In the genomic region with DNA sequence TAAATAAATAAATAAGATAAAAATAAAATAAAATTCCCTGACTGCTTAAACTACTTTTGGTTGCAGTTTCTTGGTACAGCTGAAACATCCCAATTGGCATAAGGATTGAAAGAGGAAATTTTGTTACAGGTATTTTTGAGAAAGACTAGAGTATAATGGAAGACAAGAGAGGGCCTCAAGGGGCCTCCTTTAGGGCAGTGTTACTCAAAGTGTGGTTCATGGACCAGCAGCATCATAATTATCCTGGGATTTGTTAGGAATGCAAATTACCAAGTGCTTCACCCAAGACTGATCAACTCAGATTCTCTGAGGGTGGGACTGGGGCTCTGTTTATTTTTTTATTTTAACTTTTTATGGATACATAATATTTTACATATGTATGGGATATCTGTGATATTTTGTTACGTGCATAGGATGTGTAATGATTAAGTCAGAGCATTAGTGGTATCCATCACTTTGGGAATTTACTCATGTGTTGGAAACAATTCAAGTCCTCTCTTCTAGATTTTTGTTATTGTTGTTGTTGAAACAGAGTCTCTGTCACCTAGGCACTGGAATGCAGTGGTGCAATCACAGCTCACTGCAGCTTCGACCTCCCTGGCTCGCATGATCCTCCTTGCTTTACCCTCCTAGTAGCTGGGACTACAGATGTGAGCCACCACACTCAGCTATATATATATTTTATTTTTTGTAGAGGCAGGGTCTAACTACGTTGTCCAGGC, we compare ENCODE assay signal across 16 cellular contexts. TPM values are rescaled to one million over a fixed set of nuclear protein-coding genes. Genes with fewer than 3 reads are reported as not detected.
DNase-seq lines count a peak whose midpoint lies in the region; ATAC-seq, FAIRE-seq and TF ChIP-seq lines count a peak whose summit lies in the region.
"Had no signal": no experiment of that assay in that cellular context is flagged by ENCODE, and none has a peak within 500 bp of the region (broad histone marks: within the 10 kb centered on the region; RNA-seq: fewer than 3 reads in every experiment).

No MANE protein-coding gene starts in this region.

- no peak for TF ChIP-seq RAD21 in HepG2 (CRISPR knock-in tag; IDR thresholded peaks at IDR 0.05)

- ATAC-seq in HepG2 (no peak), right lobe of liver (no peak), GM18520 (IDR thresholded peaks at IDR 0.05; ENCODE audit: unreplicated experiment) (no peak)
- no peak for ATAC-seq in activated T-helper 17 cell treated with anti-CD3 and anti-CD28 coated beads, Interleukin-2, amount 50 U/mL, for 72 hours (replicated peaks)

- CTCF ChIA-PET in HepG2 (lab: Yijun Ruan, JAX; ENCODE audit: low intra/inter-chr PET ratio, low total read pairs): no interaction called here

- FAIRE-seq in HepG2 (lab: Jason Lieb, UNC): peak; percentile 55
- FAIRE-seq: urothelium cell line had no signal

- H3K9me3 ChIP-seq in HepG2 (ENCODE audit: low read length): no peaks in the 10 kb centered on the region
- no peaks in the 10 kb centered on the region for H3K9me3 ChIP-seq in right lobe of liver
- H3K9me3 ChIP-seq in H9 (ENCODE audit: control insufficient read depth, low read depth, low read length): no peaks in the 10 kb centered on the region
- H3K9me3 ChIP-seq: left ventricle myocardium inferior had no signal

- H3K23ac ChIP-seq in H9 (ENCODE audit: insufficient read length, low read depth, low read length): no peak overlapping the region

- H3K23me2 ChIP-seq in H9 (ENCODE audit: insufficient read length, low read depth, low read length, poor library complexity, severe bottlenecking): peaks cover 11% of the 10 kb centered on the region

- no peaks in the 10 kb centered on the region for H3K36me3 Mint-ChIP-seq in activated T-helper 17 cell treated with anti-CD3 and anti-CD28 coated beads, Interleukin-2, amount 50 U/mL, for 72 hours (ENCODE audit: low read depth)
- H3K36me3 Mint-ChIP-seq in type B pancreatic cell: peaks cover 6% of the 10 kb centered on the region
- H3K36me3 Mint-ChIP-seq in H9 (ENCODE audit: insufficient read depth in 1 of 3, low read depth in 3 of 3): peaks cover 3 to 9% (median 3%) of the 10 kb centered on the region in 3 experiments; a peak in 5 of 7 replicates
- H3K36me3 Mint-ChIP-seq in activated T-helper 1 cell treated with anti-CD3 and anti-CD28 coated beads, Interleukin-12 subunit alpha, Interleukin-12 subunit beta, Interleukin-2, Interleukin-4 antibody, amounts not matched to agents 30 ng/mL and 10 ng/mL and 1 ng/mL, durations not matched to agents 14 hours and 24 hours and 36 hours (ENCODE audit: low read depth): peaks cover 5% of the 10 kb centered on the region

- H2AFZ ChIP-seq in HepG2 (ENCODE audit: low read length) (no peak overlapping the region), H9 (ENCODE audit: low read length) (no peak overlapping the region)

- TF ChIP-seq CTCF in HepG2 (CRISPR knock-in tag; IDR thresholded peaks at IDR 0.05) (no peak), right lobe of liver (IDR thresholded peaks at IDR 0.05) (no peak), type B pancreatic cell (conservative IDR thresholded peaks at IDR 0.05) (no peak), H9 (conservative IDR thresholded peaks at IDR 0.05) (no peak)

- in situ Hi-C loops in HepG2 (cut with HindIII; ENCODE audit: extremely low pct_ligation_motif_present, low pct_unique_long_range_greater_than_20kb): no loop called here

- no peak overlapping the region for H2BK120ac ChIP-seq in H9 (ENCODE audit: low read depth, low read length, poor library complexity, severe bottlenecking)

- H3K4me3 Mint-ChIP-seq in activated T-helper 17 cell treated with anti-CD3 and anti-CD28 coated beads, Interleukin-2, amount 50 U/mL, for 72 hours: peak overlapping the region; percentile 72
- H3K4me3 Mint-ChIP-seq in type B pancreatic cell: peak overlapping the region; percentile 81
- no peak overlapping the region for H3K4me3 Mint-ChIP-seq in H9
- H3K4me3 Mint-ChIP-seq in activated T-helper 1 cell treated with anti-CD3 and anti-CD28 coated beads, Interleukin-12 subunit alpha, Interleukin-12 subunit beta, Interleukin-2, Interleukin-4 antibody, amounts not matched to agents 30 ng/mL and 10 ng/mL and 1 ng/mL, durations not matched to agents 14 hours and 24 hours and 36 hours: no peak overlapping the region

- no peaks in the 10 kb centered on the region for H3K79me2 ChIP-seq in HepG2 (ENCODE audit: insufficient read depth, low read length)
- H3K79me2 ChIP-seq in H9 (ENCODE audit: insufficient read depth, low read length): no peaks in the 10 kb centered on the region

- 2% methylated on average over 4 of the region's 4 CpGs for WGBS in HepG2 (ENCODE audit: low lambda C conversion rate)
- 76% methylated on average over 4 of the region's 4 CpGs for WGBS in right lobe of liver (ENCODE audit: insufficient coverage, low coverage, low lambda C conversion rate, missing lambda C conversion rate)
- no CpG with 5 or more reads among the region's 4 CpGs for WGBS in H9 (ENCODE audit: extremely low coverage, insufficient read length, low lambda C conversion rate)

- H3T11ph ChIP-seq in H9 (ENCODE audit: low read length): no peak overlapping the region

- no peak overlapping the region for H2BK15ac ChIP-seq in H9 (ENCODE audit: low read depth, low read length)

- no peaks in the 10 kb centered on the region for H3K27me3 ChIP-seq in HepG2 (ENCODE audit: control insufficient read depth in 1 of 2, insufficient read depth in 2 of 2, low read length in 2 of 2)
- no peaks in the 10 kb centered on the region for H3K27me3 ChIP-seq in right lobe of liver
- no peaks in the 10 kb centered on the region for H3K27me3 ChIP-seq in H9 (ENCODE audit: insufficient read depth, low read length)

- H3K18ac ChIP-seq in H9 (ENCODE audit: insufficient read length, low read depth, low read length): no peak overlapping the region

- H3K14ac ChIP-seq in H9 (ENCODE audit: insufficient read depth, low read length): no peak overlapping the region

- H3K4me1 Mint-ChIP-seq in activated T-helper 17 cell treated with anti-CD3 and anti-CD28 coated beads, Interleukin-2, amount 50 U/mL, for 72 hours: peaks cover 22% of the 10 kb centered on the region
- H3K4me1 Mint-ChIP-seq in type B pancreatic cell (ENCODE audit: unreplicated experiment): peaks cover 10% of the 10 kb centered on the region
- H3K4me1 Mint-ChIP-seq in H9: peaks cover 8 to 11% of the 10 kb centered on the region in 2 experiments; a peak in 3 of 4 replicates
- peaks cover 26% of the 10 kb centered on the region for H3K4me1 Mint-ChIP-seq in activated T-helper 1 cell treated with anti-CD3 and anti-CD28 coated beads, Interleukin-12 subunit alpha, Interleukin-12 subunit beta, Interleukin-2, Interleukin-4 antibody, amounts not matched to agents 30 ng/mL and 10 ng/mL and 1 ng/mL, durations not matched to agents 14 hours and 24 hours and 36 hours (ENCODE audit: low read depth)

- no peak for TF ChIP-seq POLR2A in HepG2 (IDR thresholded peaks at IDR 0.05; ENCODE audit: insufficient read depth in 1 of 2, low read depth in 2 of 2, low read length in 2 of 2)
- TF ChIP-seq POLR2A in right lobe of liver (IDR thresholded peaks at IDR 0.05): no peak

- H3K27ac Mint-ChIP-seq in activated T-helper 17 cell treated with anti-CD3 and anti-CD28 coated beads, Interleukin-2, amount 50 U/mL, for 72 hours: no peak overlapping the region
- peak overlapping the region; percentile 86 for H3K27ac Mint-ChIP-seq in type B pancreatic cell
- no peak overlapping the region for H3K27ac Mint-ChIP-seq in H9
- no peak overlapping the region for H3K27ac Mint-ChIP-seq in activated T-helper 1 cell treated with anti-CD3 and anti-CD28 coated beads, Interleukin-12 subunit alpha, Interleukin-12 subunit beta, Interleukin-2, Interleukin-4 antibody, amounts not matched to agents 30 ng/mL and 10 ng/mL and 1 ng/mL, durations not matched to agents 14 hours and 24 hours and 36 hours

- no peaks in the 10 kb centered on the region for H3K27me3 Mint-ChIP-seq in activated T-helper 17 cell treated with anti-CD3 and anti-CD28 coated beads, Interleukin-2, amount 50 U/mL, for 72 hours
- peaks cover 2% of the 10 kb centered on the region for H3K27me3 Mint-ChIP-seq in type B pancreatic cell
- H3K27me3 Mint-ChIP-seq in H9 (ENCODE audit: low read depth): peaks cover 1% of the 10 kb centered on the region; the same call in 1 of the 2 replicates
- H3K27me3 Mint-ChIP-seq in activated T-helper 1 cell treated with anti-CD3 and anti-CD28 coated beads, Interleukin-12 subunit alpha, Interleukin-12 subunit beta, Interleukin-2, Interleukin-4 antibody, amounts not matched to agents 30 ng/mL and 10 ng/mL and 1 ng/mL, durations not matched to agents 14 hours and 24 hours and 36 hours (ENCODE audit: insufficient read depth): peaks cover 3% of the 10 kb centered on the region

- POLR2A ChIA-PET in HepG2 (lab: Yijun Ruan, JAX): interaction anchor here (1.4 to 3.5 kb wide), 3 partner anchors 28 to 56 kb away, joined by 8 to 30 read pairs (median 10); no protein-coding TSS in a partner anchor

- peak overlapping the region; percentile 31 for H3K9ac ChIP-seq in HepG2 (ENCODE audit: insufficient read depth, low read depth, low read length)
- no peak overlapping the region for H3K9ac ChIP-seq in H9 (ENCODE audit: extremely low read depth, insufficient read length, low read length)

- no peak overlapping the region for H4K5ac ChIP-seq in H9 (ENCODE audit: insufficient read length, low read depth, low read length)

- H4K8ac ChIP-seq in H9 (replicated peaks; ENCODE audit: insufficient read length, low read depth, low read length): no peak overlapping the region

- H3K4me2 ChIP-seq in HepG2 (ENCODE audit: low read depth, low read length) (peak overlapping the region; percentile 92), H9 (ENCODE audit: insufficient read depth, insufficient read length, low read length) (no peak overlapping the region)

- H4K20me1 ChIP-seq in HepG2 (ENCODE audit: insufficient read depth, low read length): no peaks in the 10 kb centered on the region
- H4K20me1 ChIP-seq in H9 (ENCODE audit: control insufficient read depth, insufficient read depth, insufficient read length): no peaks in the 10 kb centered on the region

- no peak overlapping the region for H4K91ac ChIP-seq in H9 (ENCODE audit: insufficient read length, low read depth, low read length)

- no peak overlapping the region for H2AK5ac ChIP-seq in H9 (ENCODE audit: insufficient read length, low read length)

- H2BK20ac ChIP-seq in H9 (ENCODE audit: low read depth, low read length, poor library complexity, severe bottlenecking): no peak overlapping the region

- no peaks in the 10 kb centered on the region for H3K36me3 ChIP-seq in HepG2 (replicated peaks in 1 of 2; ENCODE audit: control insufficient read depth in 1 of 2, insufficient read depth in 2 of 2, low read length in 2 of 2)
- no peaks in the 10 kb centered on the region for H3K36me3 ChIP-seq in right lobe of liver
- H3K36me3 ChIP-seq: left ventricle myocardium inferior had no signal

- DNase-seq in HepG2 (ENCODE audit: low spot score): peak; percentile 55
- no peak for DNase-seq in right lobe of liver
- peak; percentile 52 for DNase-seq in iris pigment epithelial cell (ENCODE audit: low read depth)
- DNase-seq in type B pancreatic cell (ENCODE audit: extremely low spot score, unreplicated experiment): no peak
- no peak for DNase-seq in H9
- DNase-seq in activated T-helper 1 cell treated with anti-CD3 and anti-CD28 coated beads, Interleukin-12 subunit alpha, Interleukin-12 subunit beta, Interleukin-2, Interleukin-4 antibody, amounts not matched to agents 30 ng/mL and 10 ng/mL and 1 ng/mL, durations not matched to agents 14 hours and 24 hours and 36 hours (ENCODE audit: low spot score): no peak
- DNase-seq: ACHN; activated CD8-positive, alpha-beta memory T cell treated with anti-CD3 and anti-CD28 coated beads for 24 hours; GF-D8; glutamatergic neuron; left ventricle myocardium inferior; NCI-H1105; NCI-H526 had no signal

- no TSS peak for BruUV-seq in HepG2 (replicated peaks; lab: Mats Ljungman, UMichigan)

- intact Hi-C loops in HepG2 (cut with micrococcal nuclease; ENCODE audit: unreplicated experiment): loop anchor here (5.0 to 10.0 kb wide), 2 partner anchors 34 to 62 kb away; no protein-coding TSS in a partner anchor
- intact Hi-C loops in right lobe of liver (cut with DNase I): no loop called here
- intact Hi-C loops in activated T-helper 1 cell treated with anti-CD3 and anti-CD28 coated beads, Interleukin-12 subunit alpha, Interleukin-12 subunit beta, Interleukin-2, Interleukin-4 antibody, amounts not matched to agents 30 ng/mL and 10 ng/mL and 1 ng/mL, durations not matched to agents 14 hours and 24 hours and 36 hours (cut with micrococcal nuclease): no loop called here

- no peak overlapping the region for H3K4ac ChIP-seq in H9 (ENCODE audit: low read depth, low read length)

- 0 out of 4 replicates have a peak, but pooled peaks of 1 of the 2 experiments have one; percentile 16 for TF ChIP-seq EP300 in HepG2 (IDR thresholded peaks at IDR 0.05; ENCODE audit: low read depth in 2 of 2, low read length in 2 of 2)
- TF ChIP-seq EP300 in HepG2 (CRISPR knock-in tag; IDR thresholded peaks at IDR 0.05; ENCODE audit: borderline replicate concordance): no peak

- peak overlapping the region; percentile 5 for H3K27ac ChIP-seq in HepG2 (ENCODE audit: extremely low read length, insufficient read depth, low read length)
- no peak overlapping the region for H3K27ac ChIP-seq in right lobe of liver
- H3K27ac ChIP-seq in H9 (ENCODE audit: insufficient read length, low read depth, low read length): no peak overlapping the region
- H3K27ac ChIP-seq: left ventricle myocardium inferior had no signal

- no peak overlapping the region for H3K56ac ChIP-seq in H9 (ENCODE audit: insufficient read length, low read depth, low read length)

- no peak overlapping the region for H2BK5ac ChIP-seq in H9 (ENCODE audit: insufficient read length, low read length)

- no peaks in the 10 kb centered on the region for H3K9me3 Mint-ChIP-seq in activated T-helper 17 cell treated with anti-CD3 and anti-CD28 coated beads, Interleukin-2, amount 50 U/mL, for 72 hours
- H3K9me3 Mint-ChIP-seq in type B pancreatic cell: no peaks in the 10 kb centered on the region
- peaks cover 0 to 3% of the 10 kb centered on the region in 2 experiments; a peak in 2 of 5 replicates for H3K9me3 Mint-ChIP-seq in H9
- no peaks in the 10 kb centered on the region for H3K9me3 Mint-ChIP-seq in activated T-helper 1 cell treated with anti-CD3 and anti-CD28 coated beads, Interleukin-12 subunit alpha, Interleukin-12 subunit beta, Interleukin-2, Interleukin-4 antibody, amounts not matched to agents 30 ng/mL and 10 ng/mL and 1 ng/mL, durations not matched to agents 14 hours and 24 hours and 36 hours

- H3K4me1 ChIP-seq in HepG2 (ENCODE audit: insufficient read depth, low read length): peaks cover 52% of the 10 kb centered on the region
- peaks cover 0 to 6% (median 0%) of the 10 kb centered on the region in 4 donors for H3K4me1 ChIP-seq in right lobe of liver
- H3K4me1 ChIP-seq in H9 (ENCODE audit: insufficient read depth, low read length): no peaks in the 10 kb centered on the region

- H2BK12ac ChIP-seq in H9 (ENCODE audit: insufficient read length, low read depth, low read length): no peak overlapping the region

- H3K4me3 ChIP-seq in HepG2 (replicated peaks in 1 of 3; ENCODE audit: insufficient read depth in 1 of 3, low read depth in 2 of 3, low read length in 3 of 3) (no peak overlapping the region; a peak in 1 of 6 replicates), right lobe of liver (no peak overlapping the region)
- H3K4me3 ChIP-seq: left ventricle myocardium inferior had no signal

- no peaks in the 10 kb centered on the region for H3K79me1 ChIP-seq in H9 (ENCODE audit: insufficient read depth, low read depth, low read length, poor library complexity, severe bottlenecking)

RNA-seq across cellular contexts. Expression of a gene that starts 2.3 kb away (rescaled TPM):
- total RNA-seq in HepG2 (2016; rRNA removed; fragmentation: Illumina TruSeq; extraction: Trizol) (7.3 and 7.7 TPM in 2 replicates), right lobe of liver (1 to 10 TPM; 1.4 to 5.7 (median 3.9) TPM), type B pancreatic cell (ENCODE audit: low replicate concordance) (6.7 and 13.7 TPM in 2 replicates), H9 (2021) (8.9 and 10.0 TPM in 2 replicates)
- total RNA-seq in HepG2 (2016; cell fraction: cytosol; rRNA removed; fragmentation: Illumina TruSeq; extraction: Trizol; ENCODE audit: low read depth): 2.4 and 3.2 TPM in 2 replicates
- total RNA-seq in HepG2 (2016; cell fraction: insoluble cytoplasmic fraction; rRNA removed; fragmentation: Illumina TruSeq; extraction: Trizol): 7.3 and 7.8 TPM in 2 replicates
- total RNA-seq in HepG2 (2016; cell fraction: membrane; rRNA removed; fragmentation: Illumina TruSeq; extraction: Trizol): 6.7 and 7.6 TPM in 2 replicates
- total RNA-seq in HepG2 (2016; cell fraction: nucleus; rRNA removed; fragmentation: Illumina TruSeq; extraction: Trizol): 6.7 and 8.8 TPM in 2 replicates
- polyA plus RNA-seq in HepG2 (2011; rRNA removed): 13.5 and 17.3 TPM in 2 replicates
- polyA plus RNA-seq in HepG2 (2011; cell fraction: cytosol; rRNA removed): 10.1 and 11.5 TPM in 2 replicates
- 42.5 and 49.3 TPM in 2 replicates for polyA plus RNA-seq in HepG2 (2011; cell fraction: nucleus; rRNA removed)
- 7.8 and 8.2 TPM in 2 replicates for polyA plus RNA-seq in HepG2 (2012)
- 3.2 and 3.4 TPM in 2 replicates for polyA plus RNA-seq in HepG2 (2016; cell fraction: cytosol; fragmentation: Illumina TruSeq; extraction: Trizol; ENCODE audit: low read depth)
- 7.2 and 8.3 TPM in 2 replicates for polyA plus RNA-seq in HepG2 (2016; cell fraction: insoluble cytoplasmic fraction; fragmentation: Illumina TruSeq; extraction: Trizol; ENCODE audit: low read depth)
- 5.2 and 5.4 TPM in 2 replicates for polyA plus RNA-seq in HepG2 (2016; cell fraction: membrane; fragmentation: Illumina TruSeq; extraction: Trizol; ENCODE audit: low read depth)
- polyA plus RNA-seq in HepG2 (2016; cell fraction: nucleus; fragmentation: Illumina TruSeq; extraction: Trizol; ENCODE audit: insufficient read depth, low read depth): 13.1 and 16.6 TPM in 2 replicates
- polyA minus RNA-seq in HepG2 (2011; rRNA and poly(A)+ RNA removed; ENCODE audit: low replicate concordance): 18.1 and 37.2 TPM in 2 replicates
- 6.1 and 7.2 TPM in 2 replicates for polyA minus RNA-seq in HepG2 (2011; cell fraction: cytosol; rRNA and poly(A)+ RNA removed)
- 15.7 and 20.1 TPM in 2 replicates for polyA minus RNA-seq in HepG2 (2011; cell fraction: nucleus; rRNA and poly(A)+ RNA removed)
- total RNA-seq in activated T-helper 17 cell treated with anti-CD3 and anti-CD28 coated beads, Interleukin-2, amount 50 U/mL, for 72 hours: 10 to 100 TPM; 14.7 to 15.5 TPM
- 11.0 and 13.8 TPM in 2 replicates for total RNA-seq in activated T-helper 1 cell treated with anti-CD3 and anti-CD28 coated beads, Interleukin-12 subunit alpha, Interleukin-12 subunit beta, Interleukin-2, Interleukin-4 antibody, amounts not matched to agents 30 ng/mL and 10 ng/mL and 1 ng/mL, durations not matched to agents 14 hours and 24 hours and 36 hours

Comparison
In these comparisons a context has a peak if more than half of its experiments do, and no peak if none do; other contexts are left out.
1. DNase-seq: peak in HepG2 (single experiment) and iris pigment epithelial cell (single experiment); none in right lobe of liver (0 of 3), type B pancreatic cell (single experiment), H9 (single experiment) and activated T-helper 1 cell treated with anti-CD3 and anti-CD28 coated beads, Interleukin-12 subunit alpha, Interleukin-12 subunit beta, Interleukin-2, Interleukin-4 antibody, amounts not matched to agents 30 ng/mL and 10 ng/mL and 1 ng/mL, durations not matched to agents 14 hours and 24 hours and 36 hours (single experiment).
2. H3K4me3 Mint-ChIP-seq: peak in activated T-helper 17 cell treated with anti-CD3 and anti-CD28 coated beads, Interleukin-2, amount 50 U/mL, for 72 hours (single experiment) and type B pancreatic cell (single experiment); none in H9 (0 of 2) and activated T-helper 1 cell treated with anti-CD3 and anti-CD28 coated beads, Interleukin-12 subunit alpha, Interleukin-12 subunit beta, Interleukin-2, Interleukin-4 antibody, amounts not matched to agents 30 ng/mL and 10 ng/mL and 1 ng/mL, durations not matched to agents 14 hours and 24 hours and 36 hours (single experiment).